In genomic region chr7:79787623-79788022, GRCh38 we compare ENCODE assay signal across 19 cellular contexts.
DNase-seq lines count a peak whose midpoint lies in the region; ATAC-seq and TF ChIP-seq lines count a peak whose summit lies in the region.
"Had no signal": no experiment of that assay in that cellular context is flagged by ENCODE, and none has a peak within 500 bp of the region (broad histone marks: within the 10 kb centered on the region; RNA-seq: fewer than 3 reads in every experiment).

No MANE protein-coding gene starts in this region.

- ATAC-seq in SK-N-SH treated with all-trans-retinoic acid at 6 μM for 48 hours = peak; percentile 71
- no peak for ATAC-seq in upper lobe of left lung (ENCODE audit: low FRiP score in 2 of 2)
- ATAC-seq in HG03342 (IDR thresholded peaks at IDR 0.05; ENCODE audit: unreplicated experiment) = no peak

- no peaks in the 10 kb centered on the region for H3K79me2 ChIP-seq in osteoblast (ENCODE audit: insufficient read depth, low read length)

- WGBS in upper lobe of left lung, 2 donors = 72 to 77% methylated on average over 3 of the region's 3 CpGs

- no peak overlapping the region for H2AFZ ChIP-seq in osteoblast (ENCODE audit: low read length)

- H3K9me3 ChIP-seq in osteoblast (ENCODE audit: low read depth, low read length) (no peaks in the 10 kb centered on the region), Peyer's patch (no peaks in the 10 kb centered on the region), upper lobe of left lung (no peaks in the 10 kb centered on the region)
- H3K9me3 ChIP-seq: HAP-1, SJCRH30 had no signal

- TF ChIP-seq CTCF in AG09309 (IDR thresholded peaks at IDR 0.05; ENCODE audit: control insufficient read depth, insufficient read depth, low read depth, low read length, missing control alignments) (no peak), fibroblast of mammary gland (conservative IDR thresholded peaks at IDR 0.05; ENCODE audit: control insufficient read depth, insufficient read depth, low read depth, low read length) (no peak), osteoblast (IDR thresholded peaks at IDR 0.05; ENCODE audit: extremely low read depth, low read depth, low read length) (no peak), Peyer's patch (IDR thresholded peaks at IDR 0.05) (no peak), upper lobe of left lung (IDR thresholded peaks at IDR 0.05) (no peak)

- no peaks in the 10 kb centered on the region for H3K27me3 ChIP-seq in osteoblast (ENCODE audit: insufficient read depth, low read length)
- no peaks in the 10 kb centered on the region for H3K27me3 ChIP-seq in Peyer's patch
- H3K27me3 ChIP-seq in upper lobe of left lung = no peaks in the 10 kb centered on the region
- H3K27me3 ChIP-seq: SJCRH30 had no signal

- DNase-seq in AG09309 (ENCODE audit: low read depth) = peak; percentile 27
- peak; percentile 35 for DNase-seq in fibroblast of mammary gland (ENCODE audit: low read depth)
- no peak for DNase-seq in osteoblast (ENCODE audit: insufficient read length, low spot score, missing footprints)
- DNase-seq in Peyer's patch = no peak
- DNase-seq in upper lobe of left lung = no peak
- DNase-seq in CD1c-positive myeloid dendritic cell (ENCODE audit: extremely low spot score) = no peak
- DNase-seq: AML-193, COR-L47, EL, NCI-H1048, NCI-H1436 treated with DMSO at 0.1 percent for 48 hours, NCI-H2029 treated with DMSO at 0.1 percent for 48 hours, NCI-H2171 treated with DMSO at 0.1 percent for 48 hours, NCI-H774, SJCRH30 had no signal

- H3K4me1 ChIP-seq in osteoblast (ENCODE audit: insufficient read depth, low read length) (peaks cover 6% of the 10 kb centered on the region), Peyer's patch (no peaks in the 10 kb centered on the region), upper lobe of left lung (no peaks in the 10 kb centered on the region)
- H3K4me1 ChIP-seq: HAP-1, SJCRH30 had no signal

- no peak for TF ChIP-seq POLR2A in Peyer's patch (IDR thresholded peaks at IDR 0.05)
- no peak for TF ChIP-seq POLR2A in upper lobe of left lung (IDR thresholded peaks at IDR 0.05)

- H4K20me1 ChIP-seq in osteoblast (ENCODE audit: insufficient read depth, low read length) = no peaks in the 10 kb centered on the region

- H3K4me3 ChIP-seq in AG09309 (ENCODE audit: control insufficient read depth, low read depth, low read length) = no peak overlapping the region
- H3K4me3 ChIP-seq in fibroblast of mammary gland (ENCODE audit: control insufficient read depth, low read depth, low read length) = no peak overlapping the region
- H3K4me3 ChIP-seq in osteoblast (ENCODE audit: insufficient read depth, low read length) = no peak overlapping the region
- H3K4me3 ChIP-seq in Peyer's patch = no peak overlapping the region
- H3K4me3 ChIP-seq in upper lobe of left lung = no peak overlapping the region
- H3K4me3 ChIP-seq: HAP-1, SJCRH30 had no signal

- H3K27ac ChIP-seq in osteoblast (ENCODE audit: low read depth, low read length) (no peak overlapping the region), Peyer's patch (no peak overlapping the region), upper lobe of left lung (no peak overlapping the region)
- H3K27ac ChIP-seq: RWPE1, SJCRH30 had no signal

- H3K36me3 ChIP-seq in osteoblast (ENCODE audit: insufficient read depth, low read length) = no peaks in the 10 kb centered on the region
- no peaks in the 10 kb centered on the region for H3K36me3 ChIP-seq in Peyer's patch
- H3K36me3 ChIP-seq in upper lobe of left lung = no peaks in the 10 kb centered on the region
- H3K36me3 ChIP-seq: HAP-1, SJCRH30 had no signal

- TF ChIP-seq EP300 in upper lobe of left lung (IDR thresholded peaks at IDR 0.05) = no peak

- peak overlapping the region; percentile 43 for H3K4me2 ChIP-seq in osteoblast (ENCODE audit: insufficient read depth, low read length)

TF ChIP-seq in SK-N-SH treated with all-trans-retinoic acid at 6 μM for 48 hours, 23 proteins besides CTCF, POLR2A, EP300 and RAD21:
- TF ChIP-seq ZC3H10 (CRISPR knock-in tag; IDR thresholded peaks at IDR 0.05) (peak; percentile 74), POU6F1 (CRISPR knock-in tag; IDR thresholded peaks at IDR 0.05; ENCODE audit: borderline replicate concordance, low read depth) (peak; percentile 38; the same call in 1 of the 2 replicates), PPARA (CRISPR knock-in tag; IDR thresholded peaks at IDR 0.05; ENCODE audit: borderline replicate concordance) (no peak), ISL1 (CRISPR knock-in tag; IDR thresholded peaks at IDR 0.05) (peak; percentile 53; the same call in 1 of the 2 replicates), OSR1 (CRISPR knock-in tag; IDR thresholded peaks at IDR 0.05) (no peak), TOX (CRISPR knock-in tag; IDR thresholded peaks at IDR 0.05; ENCODE audit: borderline replicate concordance) (peak; percentile 95)

Comparison
In these comparisons a context has a peak if more than half of its experiments do, and no peak if none do; other contexts are left out.
1. DNase-seq: peak in AG09309 (single experiment) and fibroblast of mammary gland (single experiment); none in osteoblast (single experiment), Peyer's patch (0 of 3), upper lobe of left lung (0 of 2) and CD1c-positive myeloid dendritic cell (single experiment).